Comparison of ENCODE assay signal across 9 cellular contexts in the genomic region with DNA sequence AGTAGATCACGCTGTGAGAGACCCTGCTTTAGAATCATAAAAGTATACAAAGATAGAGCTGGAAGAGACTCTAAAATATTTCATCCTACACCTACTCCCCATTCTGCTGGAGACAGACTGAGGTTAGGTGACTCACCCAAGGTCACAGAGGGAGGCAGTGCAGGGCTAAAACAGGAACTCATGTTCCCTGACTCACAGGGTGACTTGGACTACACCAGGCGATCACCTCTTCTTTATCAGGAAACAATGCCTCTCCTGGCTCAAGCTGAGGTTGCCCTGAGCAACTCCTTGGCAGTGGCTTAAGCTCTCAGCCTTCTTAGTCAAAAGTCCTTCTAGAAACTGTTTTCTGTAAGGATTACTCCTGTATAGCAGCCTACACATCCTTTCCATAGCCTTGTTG. TPM values are rescaled to one million over a fixed set of nuclear protein-coding genes. Genes with fewer than 3 reads are reported as not detected.
DNase-seq lines count a peak whose midpoint lies in the region; ATAC-seq, FAIRE-seq and TF ChIP-seq lines count a peak whose summit lies in the region.
"Had no signal": no experiment of that assay in that cellular context is flagged by ENCODE, and none has a peak within 500 bp of the region (broad histone marks: within the 10 kb centered on the region; RNA-seq: fewer than 3 reads in every experiment).

No MANE protein-coding gene starts in this region.

- H4K20me1 ChIP-seq in HepG2 (ENCODE audit: insufficient read depth, low read length), result no peaks in the 10 kb centered on the region

- H2AFZ ChIP-seq in HepG2 (ENCODE audit: low read length), result no peak overlapping the region

- intact Hi-C loops in HepG2 (cut with micrococcal nuclease; ENCODE audit: unreplicated experiment), result no loop called here

- H3K4me1 ChIP-seq in adipocyte (ENCODE audit: control insufficient read depth, insufficient read depth, low read length) (peaks cover 17% of the 10 kb centered on the region), HepG2 (ENCODE audit: insufficient read depth, low read length) (no peaks in the 10 kb centered on the region)
- H3K4me1 ChIP-seq: right lobe of liver had no signal

- no peak for TF ChIP-seq CTCF in AG10803 (conservative IDR thresholded peaks at IDR 0.05; ENCODE audit: low read length)
- no peak for TF ChIP-seq CTCF in HepG2 (CRISPR knock-in tag; IDR thresholded peaks at IDR 0.05)

- H3K36me3 ChIP-seq in adipocyte (ENCODE audit: control insufficient read depth, insufficient read depth, low read length, severe bottlenecking) (no peaks in the 10 kb centered on the region), HepG2 (replicated peaks in 1 of 2; ENCODE audit: control insufficient read depth in 1 of 2, insufficient read depth in 2 of 2, low read length in 2 of 2) (no peaks in the 10 kb centered on the region)
- H3K36me3 ChIP-seq: right lobe of liver had no signal

- TF ChIP-seq EP300 in HepG2 (IDR thresholded peaks at IDR 0.05; ENCODE audit: low read depth in 2 of 2, low read length in 2 of 2), result no peak
- TF ChIP-seq EP300 in HepG2 (CRISPR knock-in tag; IDR thresholded peaks at IDR 0.05; ENCODE audit: borderline replicate concordance), result no peak

- BruUV-seq in HepG2 (replicated peaks; lab: Mats Ljungman, UMichigan), result no TSS peak

- WGBS in HepG2 (ENCODE audit: low lambda C conversion rate), result 54% methylated on average over 2 of the region's 2 CpGs

- TF ChIP-seq POLR2A in HepG2 (IDR thresholded peaks at IDR 0.05; ENCODE audit: insufficient read depth in 1 of 2, low read depth in 2 of 2, low read length in 2 of 2), result no peak

- ATAC-seq in HepG2, result peak; percentile 58; the same call in 2 of the 3 replicates
- ATAC-seq in GM21529 (IDR thresholded peaks at IDR 0.05; ENCODE audit: unreplicated experiment), result no peak

- POLR2A ChIA-PET in HepG2 (lab: Yijun Ruan, JAX), result no interaction called here

- H3K27me3 ChIP-seq in adipocyte (replicated peaks; ENCODE audit: control insufficient read depth, insufficient read depth, low read length) (no peaks in the 10 kb centered on the region), HepG2 (ENCODE audit: control insufficient read depth in 1 of 2, insufficient read depth in 2 of 2, low read length in 2 of 2) (no peaks in the 10 kb centered on the region)
- H3K27me3 ChIP-seq: right lobe of liver had no signal

- H3K9ac ChIP-seq in adipocyte (ENCODE audit: low read length) (no peak overlapping the region), HepG2 (ENCODE audit: insufficient read depth, low read depth, low read length) (no peak overlapping the region)

- no peaks in the 10 kb centered on the region for H3K79me2 ChIP-seq in HepG2 (ENCODE audit: insufficient read depth, low read length)

- H3K27ac ChIP-seq in HepG2 (ENCODE audit: extremely low read length, insufficient read depth, low read length), result no peak overlapping the region
- H3K27ac ChIP-seq: right lobe of liver had no signal

- DNase-seq in AG10803 (ENCODE audit: low read depth) (peak; percentile 88), HTR-8/SVneo (ENCODE audit: insufficient read length, low spot score) (peak; percentile 18), adipocyte (ENCODE audit: low read depth) (peak; percentile 69), HepG2 (ENCODE audit: low spot score) (peak; percentile 27), activated gamma-delta T cell treated with Interleukin-2 at 50 U/mL for 16 hours (no peak), NCI-H1694 (lab: John Stamatoyannopoulos, UW) (no peak), NCI-H446 treated with DMSO at 0.1 percent for 48 hours (lab: John Stamatoyannopoulos, UW) (no peak)
- DNase-seq: right lobe of liver had no signal

- TF ChIP-seq RAD21 in HepG2 (CRISPR knock-in tag; IDR thresholded peaks at IDR 0.05), result no peak

- no peak overlapping the region for H3K4me2 ChIP-seq in HepG2 (ENCODE audit: low read depth, low read length)

- FAIRE-seq in HTR-8/SVneo (lab: Jason Lieb, UNC) (no peak), HepG2 (lab: Jason Lieb, UNC) (no peak)

- H3K9me3 ChIP-seq in adipocyte (ENCODE audit: control insufficient read depth, low read length) (peaks cover 5% of the 10 kb centered on the region), HepG2 (ENCODE audit: low read length) (no peaks in the 10 kb centered on the region; the same call in 1 of the 2 replicates)
- H3K9me3 ChIP-seq: right lobe of liver had no signal

- in situ Hi-C loops in HepG2 (cut with HindIII; ENCODE audit: extremely low pct_ligation_motif_present, low pct_unique_long_range_greater_than_20kb), result no loop called here

- CTCF ChIA-PET in HepG2 (lab: Yijun Ruan, JAX; ENCODE audit: low intra/inter-chr PET ratio, low total read pairs), result no interaction called here

- H3K4me3 ChIP-seq in AG10803 (ENCODE audit: low read length) (no peak overlapping the region), adipocyte (ENCODE audit: low read length) (no peak overlapping the region), HepG2 (replicated peaks in 1 of 3; ENCODE audit: insufficient read depth in 1 of 3, low read depth in 2 of 3, low read length in 3 of 3) (no peak overlapping the region)
- H3K4me3 ChIP-seq: right lobe of liver had no signal

TF ChIP-seq in HepG2, 621 proteins besides CTCF, POLR2A, EP300 and RAD21:
- TF ChIP-seq MTA3 (CRISPR knock-in tag; IDR thresholded peaks at IDR 0.05) (no peak), ZFP36L1 (CRISPR knock-in tag; IDR thresholded peaks at IDR 0.05) (no peak), SNAPC2 (CRISPR knock-in tag; IDR thresholded peaks at IDR 0.05) (no peak), ZNF629 (CRISPR knock-in tag; conservative IDR thresholded peaks at IDR 0.05) (peak; percentile 48), FOSL2 (CRISPR knock-in tag; IDR thresholded peaks at IDR 0.05) (peak; percentile 81), NFE2 (CRISPR knock-in tag; IDR thresholded peaks at IDR 0.05) (no peak), ZSCAN9 (CRISPR knock-in tag; IDR thresholded peaks at IDR 0.05; ENCODE audit: borderline replicate concordance) (no peak), ARNT (IDR thresholded peaks at IDR 0.05) (no peak), NR2F6 (IDR thresholded peaks at IDR 0.05) (no peak), NR2F6 (CRISPR knock-in tag; IDR thresholded peaks at IDR 0.05) (no peak), MEIS2 (CRISPR knock-in tag; IDR thresholded peaks at IDR 0.05) (no peak), GTF2F1 (IDR thresholded peaks at IDR 0.05; ENCODE audit: low read length) (no peak), TEAD2 (CRISPR knock-in tag; IDR thresholded peaks at IDR 0.05) (no peak)
- TF ChIP-seq, protein P1, sequence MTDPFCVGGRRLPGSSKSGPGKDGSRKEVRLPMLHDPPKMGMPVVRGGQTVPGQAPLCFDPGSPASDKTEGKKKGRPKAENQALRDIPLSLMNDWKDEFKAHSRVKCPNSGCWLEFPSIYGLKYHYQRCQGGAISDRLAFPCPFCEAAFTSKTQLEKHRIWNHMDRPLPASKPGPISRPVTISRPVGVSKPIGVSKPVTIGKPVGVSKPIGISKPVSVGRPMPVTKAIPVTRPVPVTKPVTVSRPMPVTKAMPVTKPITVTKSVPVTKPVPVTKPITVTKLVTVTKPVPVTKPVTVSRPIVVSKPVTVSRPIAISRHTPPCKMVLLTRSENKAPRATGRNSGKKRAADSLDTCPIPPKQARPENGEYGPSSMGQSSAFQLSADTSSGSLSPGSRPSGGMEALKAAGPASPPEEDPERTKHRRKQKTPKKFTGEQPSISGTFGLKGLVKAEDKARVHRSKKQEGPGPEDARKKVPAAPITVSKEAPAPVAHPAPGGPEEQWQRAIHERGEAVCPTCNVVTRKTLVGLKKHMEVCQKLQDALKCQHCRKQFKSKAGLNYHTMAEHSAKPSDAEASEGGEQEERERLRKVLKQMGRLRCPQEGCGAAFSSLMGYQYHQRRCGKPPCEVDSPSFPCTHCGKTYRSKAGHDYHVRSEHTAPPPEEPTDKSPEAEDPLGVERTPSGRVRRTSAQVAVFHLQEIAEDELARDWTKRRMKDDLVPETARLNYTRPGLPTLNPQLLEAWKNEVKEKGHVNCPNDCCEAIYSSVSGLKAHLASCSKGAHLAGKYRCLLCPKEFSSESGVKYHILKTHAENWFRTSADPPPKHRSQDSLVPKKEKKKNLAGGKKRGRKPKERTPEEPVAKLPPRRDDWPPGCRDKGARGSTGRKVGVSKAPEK (CRISPR knock-in tag; IDR thresholded peaks at IDR 0.05; ENCODE audit: borderline replicate concordance), result no peak

RNA-seq across cellular contexts. Expression of a gene that starts 26.4 kb away (rescaled TPM):
- total RNA-seq in HepG2 (2016; rRNA removed; fragmentation: Illumina TruSeq; extraction: Trizol), result 4.0 and 5.8 TPM in 2 replicates
- total RNA-seq in HepG2 (2016; cell fraction: cytosol; rRNA removed; fragmentation: Illumina TruSeq; extraction: Trizol; ENCODE audit: low read depth), result 2.7 and 3.1 TPM in 2 replicates
- total RNA-seq in HepG2 (2016; cell fraction: insoluble cytoplasmic fraction; rRNA removed; fragmentation: Illumina TruSeq; extraction: Trizol), result 4.7 and 4.8 TPM in 2 replicates
- total RNA-seq in HepG2 (2016; cell fraction: membrane; rRNA removed; fragmentation: Illumina TruSeq; extraction: Trizol), result 8.1 and 8.9 TPM in 2 replicates
- 1.4 and 2.5 TPM in 2 replicates for total RNA-seq in HepG2 (2016; cell fraction: nucleus; rRNA removed; fragmentation: Illumina TruSeq; extraction: Trizol)
- polyA plus RNA-seq in HepG2 (2011; rRNA removed), result 0.10 and 0.15 TPM in 2 replicates
- 0.23 and 0.27 TPM in 2 replicates for polyA plus RNA-seq in HepG2 (2011; cell fraction: cytosol; rRNA removed)
- 0.08 and 0.10 TPM in 2 replicates for polyA plus RNA-seq in HepG2 (2011; cell fraction: nucleus; rRNA removed)
- 0.57 and 0.70 TPM in 2 replicates for polyA plus RNA-seq in HepG2 (2012)
- polyA plus RNA-seq in HepG2 (2016; cell fraction: cytosol; fragmentation: Illumina TruSeq; extraction: Trizol; ENCODE audit: low read depth), result 4.8 and 5.5 TPM in 2 replicates
- polyA plus RNA-seq in HepG2 (2016; cell fraction: insoluble cytoplasmic fraction; fragmentation: Illumina TruSeq; extraction: Trizol; ENCODE audit: low read depth), result 6.1 and 6.4 TPM in 2 replicates
- polyA plus RNA-seq in HepG2 (2016; cell fraction: membrane; fragmentation: Illumina TruSeq; extraction: Trizol; ENCODE audit: low read depth), result 9.3 and 11.0 TPM in 2 replicates
- 4.6 and 5.3 TPM in 2 replicates for polyA plus RNA-seq in HepG2 (2016; cell fraction: nucleus; fragmentation: Illumina TruSeq; extraction: Trizol; ENCODE audit: insufficient read depth, low read depth)
- 0.30 TPM in 1 of 2 replicates, not detected in the other for polyA minus RNA-seq in HepG2 (2011; rRNA and poly(A)+ RNA removed; ENCODE audit: low replicate concordance)
- polyA minus RNA-seq in HepG2 (2011; cell fraction: cytosol; rRNA and poly(A)+ RNA removed), result 0.26 and 0.40 TPM in 2 replicates
- polyA minus RNA-seq in HepG2 (2011; cell fraction: nucleus; rRNA and poly(A)+ RNA removed), result not detected in 2 replicates

Comparison
In these comparisons a context has a peak if more than half of its experiments do, and no peak if none do; other contexts are left out.
1. DNase-seq: peak in AG10803 (single experiment), HTR-8/SVneo (single experiment), adipocyte (single experiment) and HepG2 (single experiment); none in activated gamma-delta T cell treated with Interleukin-2 at 50 U/mL for 16 hours (single experiment), NCI-H1694 (single experiment) and NCI-H446 treated with DMSO at 0.1 percent for 48 hours (single experiment).